Comparison of ENCODE assay signal across 29 cellular contexts in the genomic region with DNA sequence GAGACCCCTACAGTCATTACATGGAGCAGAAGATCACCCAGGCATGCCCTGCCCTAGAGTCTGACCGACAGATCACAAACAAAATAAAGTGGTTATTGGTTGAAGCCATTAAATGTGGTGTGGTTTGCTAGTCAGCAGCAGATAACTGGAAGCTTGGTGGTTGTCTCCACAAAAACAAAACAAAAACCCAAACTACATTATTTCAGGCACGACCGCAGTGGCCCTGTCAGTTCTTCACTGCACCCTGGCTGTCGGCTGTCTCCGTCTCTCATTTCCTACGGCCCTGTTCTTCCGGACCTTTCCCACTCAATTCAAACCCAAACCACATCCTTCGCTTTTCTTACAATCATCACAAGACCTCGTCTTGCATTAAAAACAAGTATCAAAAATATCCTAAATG.
"Had no signal": no experiment of that assay in that cellular context is flagged by ENCODE, and none has a peak within 500 bp of the region (broad histone marks: within the 10 kb centered on the region; RNA-seq: fewer than 3 reads in every experiment).

No MANE protein-coding gene starts in this region.

- H3K36me3 ChIP-seq: ascending aorta, cardiac muscle cell had no signal

- H3K27me3 ChIP-seq: ascending aorta, cardiac muscle cell had no signal

- H3K9me3 ChIP-seq: ascending aorta had no signal

- DNase-seq: activated B cell treated with CpG ODN at 0.5 μM for 24 hours; activated CD4-positive, alpha-beta memory T cell treated with anti-CD3 and anti-CD28 coated beads for 36 hours; activated CD4-positive, alpha-beta T cell treated with anti-CD3 and anti-CD28 coated beads for 4 hours; activated CD4-positive, alpha-beta T cell treated with anti-CD3 and anti-CD28 coated beads, Interleukin-2, amount 10 ng/mL, durations not matched to agents 24 days and 14 days; activated CD4-positive, alpha-beta T cell treated with anti-CD3 and anti-CD28 coated beads, Interleukin-2, amount 50 U/mL, for 1 hour; activated CD4-positive, alpha-beta T cell treated with anti-CD3 and anti-CD28 coated beads, Interleukin-2, amount 50 U/mL, for 4 hours; activated CD4-positive, CD25-positive, alpha-beta regulatory T cell treated with anti-CD3 and anti-CD28 coated beads, Interleukin-2, amount 50 U/mL, for 72 hours; activated CD8-positive, alpha-beta memory T cell treated with anti-CD3 and anti-CD28 coated beads, Interleukin-2, amount 50 U/mL, for 4 hours; activated CD8-positive, alpha-beta T cell treated with anti-CD3 and anti-CD28 coated beads for 36 hours; activated effector memory CD4-positive, alpha-beta T cell treated with anti-CD3 and anti-CD28 coated beads, Interleukin-2, amount 50 U/mL, for 16 hours; activated gamma-delta T cell treated with Interleukin-2 at 50 U/mL for 16 hours; activated naive CD4-positive, alpha-beta T cell; activated naive CD4-positive, alpha-beta T cell treated with anti-CD3 and anti-CD28 coated beads, Interleukin-2, amount 10 ng/mL, durations not matched to agents 7 days and 5 days; activated naive CD8-positive, alpha-beta T cell treated with anti-CD3 and anti-CD28 coated beads, Interleukin-2, amount 10 ng/mL, durations not matched to agents 7 days and 5 days; activated naive CD8-positive, alpha-beta T cell treated with anti-CD3 and anti-CD28 coated beads, Interleukin-2, amount 50 U/mL, for 24 hours; activated T-cell treated with anti-CD3 and anti-CD28 coated beads for 4 hours; activated T-cell treated with anti-CD3 and anti-CD28 coated beads, Interleukin-2, amount 50 U/mL, for 1 hour; activated T-cell treated with anti-CD3 and anti-CD28 coated beads, Interleukin-2, amount 50 U/mL, for 4 hours; activated T-cell treated with anti-CD3 and anti-CD28 coated beads, Interleukin-2, amount 50 U/mL, for 72 hours; amygdala; anterior cingulate cortex; caudate nucleus; cerebellar nuclear complex; T-helper 1 cell; T-helper 9 cell had no signal

- ATAC-seq: activated CD8-positive, alpha-beta T cell treated with anti-CD3 and anti-CD28 coated beads for 36 hours; activated naive CD8-positive, alpha-beta T cell treated with anti-CD3 and anti-CD28 coated beads, Interleukin-2, amount 50 U/mL, for 24 hours; activated T-cell treated with anti-CD3 and anti-CD28 coated beads, Interleukin-2, amount 50 U/mL, for 4 hours; activated T-cell treated with anti-CD3 and anti-CD28 coated beads, Interleukin-2, amount 50 U/mL, for 72 hours; activated T-helper 17 cell treated with anti-CD3 and anti-CD28 coated beads, Interleukin-2, amount 50 U/mL, for 72 hours had no signal

- H3K4me3 ChIP-seq: ascending aorta, cardiac muscle cell had no signal

- H3K27ac ChIP-seq: ascending aorta, cardiac muscle cell, VCaP had no signal
